In genomic region chr14:101823081-101823480, GRCh38 we compare ENCODE assay signal across 8 cellular contexts.
DNase-seq lines count a peak whose midpoint lies in the region; ATAC-seq, FAIRE-seq and TF ChIP-seq lines count a peak whose summit lies in the region.

No MANE protein-coding gene starts in this region.

- in situ Hi-C loops in GM12878 (cut with MboI): no loop called here

- no peak for FAIRE-seq in GM12878 (lab: Jason Lieb, UNC)

- peak overlapping the region; percentile 87 for H3K4me2 ChIP-seq in GM12878 (ENCODE audit: control insufficient read depth, insufficient read depth)

- H3K27me3 ChIP-seq in GM12878 (replicated peaks in 1 of 2; ENCODE audit: control insufficient read depth in 2 of 2, insufficient read depth in 2 of 2, low read length in 1 of 2) (no peaks in the 10 kb centered on the region), muscle layer of colon (ENCODE audit: control insufficient read depth in 1 of 2, insufficient read depth in 2 of 2, low read length in 2 of 2) (no peaks in the 10 kb centered on the region)

- SMC1A ChIA-PET in GM12878 (lab: Charles Lee; ENCODE audit: uncharacterized antibody, unreplicated experiment): interaction anchor here (2.0 to 5.6 kb wide), 5 partner anchors 9 to 125 kb away, joined by 9 to 98 read pairs (median 13); no protein-coding TSS in a partner anchor

- H3K9me3 Mint-ChIP-seq in stimulated activated naive CD8-positive, alpha-beta T cell treated with anti-CD3 and anti-CD28 coated beads, Interleukin-15, Interleukin-2, amounts not matched to agents 100 ng/mL and 50 ng/mL, for 24 hours: no peaks in the 10 kb centered on the region

- no peak for TF ChIP-seq RAD21 in GM12878 (IDR thresholded peaks at IDR 0.05; ENCODE audit: insufficient read depth, low read depth, low read length)

- TF ChIP-seq CTCF in GM12878 (IDR thresholded peaks at IDR 0.05 in 2 of 3, conservative IDR thresholded peaks at IDR 0.05 in 1 of 3; ENCODE audit: control insufficient read depth in 2 of 3, extremely low read depth in 1 of 3, insufficient read depth in 1 of 3, low read depth in 3 of 3, low read length in 3 of 3): no peak

- H3K27ac Mint-ChIP-seq in stimulated activated naive CD8-positive, alpha-beta T cell treated with anti-CD3 and anti-CD28 coated beads, Interleukin-15, Interleukin-2, amounts not matched to agents 100 ng/mL and 50 ng/mL, for 24 hours: peak overlapping the region; percentile 100

- H3K4me3 ChIP-seq in GM12878: peak overlapping the region; percentile 67
- peak overlapping the region; percentile 1 to 63 for H3K4me3 ChIP-seq in muscle layer of colon (ENCODE audit: low read depth in 1 of 2, low read length in 2 of 2)

- RAD21 ChIA-PET in GM12878 (lab: Charles Lee; ENCODE audit: unreplicated experiment): interaction anchor here (1.6 to 5.4 kb wide), 6 partner anchors 11 to 92 kb away, joined by 3 to 111 read pairs (median 10); no protein-coding TSS in a partner anchor

- no peak for TF ChIP-seq EP300 in GM12878 (IDR thresholded peaks at IDR 0.05; ENCODE audit: borderline replicate concordance in 1 of 2, control insufficient read depth in 1 of 2, low read depth in 2 of 2, low read length in 2 of 2)

- CTCF ChIA-PET in GM12878 (lab: Yijun Ruan, JAX): interaction anchor here (1.1 to 5.0 kb wide), 5 partner anchors 9 to 93 kb away, joined by 3 to 35 read pairs (median 22); no protein-coding TSS in a partner anchor

- TSS peak; percentile 93 for BruUV-seq in GM12878 (replicated peaks; lab: Mats Ljungman, UMichigan)

- H3K79me2 ChIP-seq in GM12878 (ENCODE audit: control insufficient read depth, insufficient read depth, low read length): peaks cover 95% of the 10 kb centered on the region

- WGBS in GM12878 (ENCODE audit: insufficient coverage, insufficient replicate concordance, low lambda C conversion rate, missing lambda C conversion rate): 3% methylated on average over 9 of the region's 9 CpGs

- H3K27ac ChIP-seq in GM12878 (ENCODE audit: control insufficient read depth, insufficient read depth) (peak overlapping the region; percentile 99), muscle layer of colon (ENCODE audit: low read depth, low read length) (peak overlapping the region; percentile 93)

- H3K9ac ChIP-seq in GM12878 (ENCODE audit: control insufficient read depth, insufficient read depth, low read length) (peak overlapping the region; percentile 81), muscle layer of colon (ENCODE audit: low read length) (peak overlapping the region; percentile 46)

- peaks cover 61% of the 10 kb centered on the region for H3K36me3 Mint-ChIP-seq in stimulated activated naive CD8-positive, alpha-beta T cell treated with anti-CD3 and anti-CD28 coated beads, Interleukin-15, Interleukin-2, amounts not matched to agents 100 ng/mL and 50 ng/mL, for 24 hours (ENCODE audit: low read depth)

- H2AFZ ChIP-seq in GM12878 (ENCODE audit: control insufficient read depth, low read depth, low read length): no peak overlapping the region

- no peak for ATAC-seq in stimulated activated naive CD8-positive, alpha-beta T cell treated with anti-CD3 and anti-CD28 coated beads, Interleukin-15, Interleukin-2, amounts not matched to agents 100 U/mL and 50 U/mL, for 24 hours
- ATAC-seq in GM12878 (no peak), HG03196 (IDR thresholded peaks at IDR 0.05; ENCODE audit: unreplicated experiment) (no peak), GM18517 (IDR thresholded peaks at IDR 0.05; ENCODE audit: unreplicated experiment) (no peak), HG03175 (IDR thresholded peaks at IDR 0.05; ENCODE audit: unreplicated experiment) (no peak)

- peaks cover 96% of the 10 kb centered on the region for H3K4me1 Mint-ChIP-seq in stimulated activated naive CD8-positive, alpha-beta T cell treated with anti-CD3 and anti-CD28 coated beads, Interleukin-15, Interleukin-2, amounts not matched to agents 100 ng/mL and 50 ng/mL, for 24 hours (ENCODE audit: low read depth)

- no peak for TF ChIP-seq POLR2A in GM12878 (IDR thresholded peaks at IDR 0.05; ENCODE audit: low read depth, low read length)

- POLR2A ChIA-PET in GM12878 (lab: Charles Lee): interaction anchor here (0.9 to 4.7 kb wide), 4 partner anchors 10 to 62 kb away, joined by 3 to 176 read pairs (median 5); partner anchors contain the start of gene PPP2R5C

- no peaks in the 10 kb centered on the region for H4K20me1 ChIP-seq in GM12878 (ENCODE audit: control insufficient read depth, insufficient read depth)

- H3K9me3 ChIP-seq in GM12878 (replicated peaks; ENCODE audit: control insufficient read depth, insufficient read depth, low read length): no peaks in the 10 kb centered on the region
- no peaks in the 10 kb centered on the region for H3K9me3 ChIP-seq in muscle layer of colon (ENCODE audit: low read length)

- peaks cover 4 to 10% of the 10 kb centered on the region in 2 experiments for H3K36me3 ChIP-seq in GM12878 (ENCODE audit: control insufficient read depth in 2 of 2, insufficient read depth in 2 of 2, low read length in 1 of 2)
- H3K36me3 ChIP-seq in muscle layer of colon (ENCODE audit: insufficient read depth, low read length): no peaks in the 10 kb centered on the region

- H3K27me3 Mint-ChIP-seq in stimulated activated naive CD8-positive, alpha-beta T cell treated with anti-CD3 and anti-CD28 coated beads, Interleukin-15, Interleukin-2, amounts not matched to agents 100 ng/mL and 50 ng/mL, for 24 hours: no peaks in the 10 kb centered on the region

- peak overlapping the region; percentile 83 for H3K4me3 Mint-ChIP-seq in stimulated activated naive CD8-positive, alpha-beta T cell treated with anti-CD3 and anti-CD28 coated beads, Interleukin-15, Interleukin-2, amounts not matched to agents 100 ng/mL and 50 ng/mL, for 24 hours

- H3K4me1 ChIP-seq in GM12878 (ENCODE audit: control insufficient read depth, insufficient read depth, low read length): peaks cover 65% of the 10 kb centered on the region
- H3K4me1 ChIP-seq in muscle layer of colon (ENCODE audit: insufficient read depth, low read length): peaks cover 60% of the 10 kb centered on the region

- no peak for DNase-seq in stimulated activated naive CD8-positive, alpha-beta T cell treated with anti-CD3 and anti-CD28 coated beads, Interleukin-15, Interleukin-2, amounts not matched to agents 100 U/mL and 50 U/mL, for 24 hours
- DNase-seq in GM12878 (ENCODE audit: low read depth, low spot score) (no peak), NCI-H2196 treated with DMSO at 0.1 percent for 48 hours (lab: John Stamatoyannopoulos, UW; ENCODE audit: unreplicated experiment) (no peak)

- intact Hi-C loops in GM12878 (cut with micrococcal nuclease; ENCODE audit: unreplicated experiment): no loop called here

TF ChIP-seq in GM12878, 131 proteins besides CTCF, POLR2A, EP300 and RAD21:
- TF ChIP-seq JUND (IDR thresholded peaks at IDR 0.05; ENCODE audit: low read depth, low read length): no peak
- TF ChIP-seq SRF (IDR thresholded peaks at IDR 0.05; ENCODE audit: low read depth in 2 of 2, low read length in 2 of 2): no peak
- no peak for TF ChIP-seq SUPT20H (IDR thresholded peaks at IDR 0.05; ENCODE audit: borderline replicate concordance, control insufficient read depth, low read depth, low read length)
- TF ChIP-seq JUNB (IDR thresholded peaks at IDR 0.05): no peak
- TF ChIP-seq IRF3 (IDR thresholded peaks at IDR 0.05): no peak
- no peak for TF ChIP-seq ZNF274 (IDR thresholded peaks at IDR 0.05; ENCODE audit: insufficient read depth, insufficient read length)
- TF ChIP-seq STAT1 (conservative IDR thresholded peaks at IDR 0.05): no peak
- no peak for TF ChIP-seq TARDBP (IDR thresholded peaks at IDR 0.05; ENCODE audit: borderline replicate concordance)
- TF ChIP-seq ZSCAN29 (IDR thresholded peaks at IDR 0.05): no peak
- TF ChIP-seq IKZF1 (conservative IDR thresholded peaks at IDR 0.05): no peak
- TF ChIP-seq EZH2 (IDR thresholded peaks at IDR 0.05; ENCODE audit: borderline replicate concordance, control insufficient read depth, low read depth, low read length): no peak
- TF ChIP-seq SMARCA5 (IDR thresholded peaks at IDR 0.05): no peak
- no peak for TF ChIP-seq RFX5 (IDR thresholded peaks at IDR 0.05; ENCODE audit: low read depth, low read length)
- TF ChIP-seq CREM (IDR thresholded peaks at IDR 0.05; ENCODE audit: low read depth): no peak
- no peak for TF ChIP-seq NFXL1 (IDR thresholded peaks at IDR 0.05; ENCODE audit: borderline replicate concordance)
